Comparison of ENCODE assay signal across 18 cellular contexts in the genomic region with DNA sequence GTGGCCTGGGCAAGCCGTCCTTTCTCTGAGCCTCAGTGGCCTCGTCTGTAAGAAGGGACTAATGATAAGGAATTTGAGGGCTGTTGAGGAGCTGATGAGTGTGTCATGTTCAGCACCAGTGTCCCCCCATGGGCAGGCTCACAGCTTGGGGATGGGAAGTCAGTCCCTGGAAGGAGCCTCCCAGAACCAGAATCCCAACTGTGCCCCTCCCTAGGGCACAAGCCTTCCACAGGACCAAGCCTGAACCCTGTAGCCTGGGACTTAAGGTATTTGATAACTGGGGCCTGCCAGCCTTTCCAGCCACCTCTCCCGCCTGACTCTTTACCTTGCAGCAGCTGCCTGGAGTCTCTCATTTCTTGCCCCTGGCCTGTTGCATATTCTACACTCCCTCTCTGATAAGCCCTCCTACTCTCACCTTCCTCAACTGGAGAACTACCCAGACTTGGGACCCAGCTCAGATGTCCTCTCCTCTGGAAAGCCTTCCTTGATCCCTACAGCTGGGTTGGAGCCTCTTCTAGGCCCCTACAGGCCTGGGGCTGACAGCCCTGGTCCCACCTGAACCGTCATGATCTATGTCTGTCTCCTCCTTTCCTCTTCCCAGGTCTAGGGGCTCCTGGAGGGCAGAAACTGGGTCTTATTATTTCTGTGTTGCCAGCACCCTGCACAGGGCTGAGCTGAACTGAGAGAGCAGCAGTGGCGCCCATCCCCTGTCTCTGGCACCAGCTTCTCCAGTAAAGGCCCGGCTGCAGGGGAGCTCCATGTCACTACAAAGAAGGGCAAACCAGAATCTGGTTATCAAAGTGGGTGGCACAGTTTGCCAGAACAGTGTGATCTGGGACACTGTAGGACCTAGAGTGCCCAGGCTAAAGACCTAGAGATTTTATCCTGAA. TPM values are rescaled to one million over a fixed set of nuclear protein-coding genes. Genes with fewer than 3 reads are reported as not detected.
DNase-seq lines count a peak whose midpoint lies in the region; ATAC-seq lines count a peak whose summit lies in the region.
"Had no signal": no experiment of that assay in that cellular context is flagged by ENCODE, and none has a peak within 500 bp of the region (broad histone marks: within the 10 kb centered on the region; RNA-seq: fewer than 3 reads in every experiment).

No MANE protein-coding gene starts in this region.

- no peak for DNase-seq in activated naive CD8-positive, alpha-beta T cell treated with anti-CD3 and anti-CD28 coated beads for 36 hours
- no peak for DNase-seq in stimulated activated effector memory CD8-positive, alpha-beta T cell treated with anti-CD3 and anti-CD28 coated beads, Interleukin-12 subunit alpha, Interleukin-12 subunit beta, amount 100 ng/mL, for 72 hours (ENCODE audit: low spot score in 2 of 2)
- DNase-seq in activated effector memory CD4-positive, alpha-beta T cell treated with Interleukin-2 at 50 U/mL for 16 hours: no peak
- DNase-seq in pons (ENCODE audit: low spot score) (no peak), NCI-H1436 treated with DMSO at 0.1 percent for 48 hours (lab: John Stamatoyannopoulos, UW) (no peak)
- DNase-seq: activated CD4-positive, alpha-beta T cell treated with anti-CD3 and anti-CD28 coated beads, Interleukin-2, amount 50 U/mL, for 4 hours; activated effector memory CD4-positive, alpha-beta T cell treated with anti-CD3 and anti-CD28 coated beads, Interleukin-2, amount 50 U/mL, for 16 hours; DMS153; NCI-H1105; NCI-H526 treated with DMSO at 0.1 percent for 48 hours; upper lobe of left lung had no signal

- no peak overlapping the region for H3K27ac Mint-ChIP-seq in activated naive CD8-positive, alpha-beta T cell
- no peak overlapping the region for H3K27ac Mint-ChIP-seq in activated naive CD8-positive, alpha-beta T cell treated with anti-CD3 and anti-CD28 coated beads for 36 hours
- H3K27ac Mint-ChIP-seq in activated T-helper 17 cell treated with anti-CD3 and anti-CD28 coated beads, Interleukin-2, amount 50 U/mL, for 72 hours: no peak overlapping the region
- no peak overlapping the region for H3K27ac Mint-ChIP-seq in stimulated activated effector memory CD8-positive, alpha-beta T cell treated with anti-CD3 and anti-CD28 coated beads, Interleukin-12 subunit alpha, Interleukin-12 subunit beta, amount 100 ng/mL, for 72 hours

- H3K27me3 Mint-ChIP-seq in activated naive CD8-positive, alpha-beta T cell: peaks cover 20% of the 10 kb centered on the region
- peaks cover 36% of the 10 kb centered on the region for H3K27me3 Mint-ChIP-seq in activated naive CD8-positive, alpha-beta T cell treated with anti-CD3 and anti-CD28 coated beads for 36 hours
- H3K27me3 Mint-ChIP-seq in activated T-helper 17 cell treated with anti-CD3 and anti-CD28 coated beads, Interleukin-2, amount 50 U/mL, for 72 hours: peaks cover 20% of the 10 kb centered on the region

- no peaks in the 10 kb centered on the region for H3K9me3 ChIP-seq in mucosa of rectum (ENCODE audit: control insufficient read depth in 2 of 2, low read length in 2 of 2)
- H3K9me3 ChIP-seq: pancreas, upper lobe of left lung had no signal

- peak overlapping the region in 1 of 2 donors; percentile 47 for H3K9ac ChIP-seq in mucosa of rectum (ENCODE audit: low read depth in 1 of 2, low read length in 2 of 2)

- no peaks in the 10 kb centered on the region for H3K36me3 ChIP-seq in mucosa of rectum (ENCODE audit: control insufficient read depth in 2 of 2, insufficient read depth in 2 of 2, low read length in 2 of 2)
- H3K36me3 ChIP-seq: cardiac muscle cell, pancreas, upper lobe of left lung had no signal

- H3K9me3 Mint-ChIP-seq in activated naive CD8-positive, alpha-beta T cell (ENCODE audit: low read depth): no peaks in the 10 kb centered on the region
- no peaks in the 10 kb centered on the region for H3K9me3 Mint-ChIP-seq in activated naive CD8-positive, alpha-beta T cell treated with anti-CD3 and anti-CD28 coated beads for 36 hours
- H3K9me3 Mint-ChIP-seq in activated T-helper 17 cell treated with anti-CD3 and anti-CD28 coated beads, Interleukin-2, amount 50 U/mL, for 72 hours: no peaks in the 10 kb centered on the region
- no peaks in the 10 kb centered on the region for H3K9me3 Mint-ChIP-seq in stimulated activated effector memory CD8-positive, alpha-beta T cell treated with anti-CD3 and anti-CD28 coated beads, Interleukin-12 subunit alpha, Interleukin-12 subunit beta, amount 100 ng/mL, for 72 hours

- peak overlapping the region; percentile 60 for H3K4me3 Mint-ChIP-seq in activated naive CD8-positive, alpha-beta T cell
- H3K4me3 Mint-ChIP-seq in activated naive CD8-positive, alpha-beta T cell treated with anti-CD3 and anti-CD28 coated beads for 36 hours: no peak overlapping the region
- H3K4me3 Mint-ChIP-seq in activated T-helper 17 cell treated with anti-CD3 and anti-CD28 coated beads, Interleukin-2, amount 50 U/mL, for 72 hours: peak overlapping the region; percentile 44
- H3K4me3 Mint-ChIP-seq in stimulated activated effector memory CD8-positive, alpha-beta T cell treated with anti-CD3 and anti-CD28 coated beads, Interleukin-12 subunit alpha, Interleukin-12 subunit beta, amount 100 ng/mL, for 72 hours: peak overlapping the region; percentile 48

- peak overlapping the region; percentile 25 to 76 for H3K4me3 ChIP-seq in mucosa of rectum (ENCODE audit: low read length in 2 of 2)
- H3K4me3 ChIP-seq: cardiac muscle cell had no signal

- H3K4me1 Mint-ChIP-seq in activated naive CD8-positive, alpha-beta T cell (ENCODE audit: low read depth): peaks cover 5% of the 10 kb centered on the region
- H3K4me1 Mint-ChIP-seq in activated naive CD8-positive, alpha-beta T cell treated with anti-CD3 and anti-CD28 coated beads for 36 hours: peaks cover 2% of the 10 kb centered on the region
- no peaks in the 10 kb centered on the region for H3K4me1 Mint-ChIP-seq in activated T-helper 17 cell treated with anti-CD3 and anti-CD28 coated beads, Interleukin-2, amount 50 U/mL, for 72 hours
- peaks cover 13% of the 10 kb centered on the region for H3K4me1 Mint-ChIP-seq in stimulated activated effector memory CD8-positive, alpha-beta T cell treated with anti-CD3 and anti-CD28 coated beads, Interleukin-12 subunit alpha, Interleukin-12 subunit beta, amount 100 ng/mL, for 72 hours

- peaks cover 12 to 15% of the 10 kb centered on the region in 2 donors for H3K4me1 ChIP-seq in mucosa of rectum (ENCODE audit: control insufficient read depth in 2 of 2, insufficient read depth in 2 of 2, low read length in 2 of 2)

- no peaks in the 10 kb centered on the region for H3K27me3 ChIP-seq in mucosa of rectum (ENCODE audit: control insufficient read depth in 2 of 2, insufficient read depth in 2 of 2, low read length in 2 of 2)
- H3K27me3 ChIP-seq: pancreas, upper lobe of left lung had no signal

- ATAC-seq in activated T-helper 17 cell treated with anti-CD3 and anti-CD28 coated beads, Interleukin-2, amount 50 U/mL, for 72 hours (replicated peaks): no peak
- ATAC-seq in stimulated activated effector memory CD8-positive, alpha-beta T cell treated with anti-CD3 and anti-CD28 coated beads, Interleukin-12 subunit alpha, Interleukin-12 subunit beta, amount 100 ng/mL, for 72 hours: no peak
- ATAC-seq: pancreas had no signal

- no peak overlapping the region for H3K27ac ChIP-seq in mucosa of rectum (ENCODE audit: low read depth in 2 of 2, low read length in 2 of 2)
- H3K27ac ChIP-seq: cardiac muscle cell, epithelial cell of prostate, pancreas had no signal

- no peaks in the 10 kb centered on the region for H3K36me3 Mint-ChIP-seq in activated naive CD8-positive, alpha-beta T cell
- no peaks in the 10 kb centered on the region for H3K36me3 Mint-ChIP-seq in activated naive CD8-positive, alpha-beta T cell treated with anti-CD3 and anti-CD28 coated beads for 36 hours
- no peaks in the 10 kb centered on the region for H3K36me3 Mint-ChIP-seq in activated T-helper 17 cell treated with anti-CD3 and anti-CD28 coated beads, Interleukin-2, amount 50 U/mL, for 72 hours (ENCODE audit: low read depth)
- no peaks in the 10 kb centered on the region for H3K36me3 Mint-ChIP-seq in stimulated activated effector memory CD8-positive, alpha-beta T cell treated with anti-CD3 and anti-CD28 coated beads, Interleukin-12 subunit alpha, Interleukin-12 subunit beta, amount 100 ng/mL, for 72 hours

RNA-seq across cellular contexts. Expression of a gene that starts 1.6 kb away (rescaled TPM):
- total RNA-seq in activated naive CD8-positive, alpha-beta T cell treated with anti-CD3 and anti-CD28 coated beads for 36 hours: not detected
- not detected for total RNA-seq in activated T-helper 17 cell treated with anti-CD3 and anti-CD28 coated beads, Interleukin-2, amount 50 U/mL, for 72 hours

RNA-seq across cellular contexts. Expression of a gene that starts 52.5 kb away (rescaled TPM):
- total RNA-seq in activated naive CD8-positive, alpha-beta T cell treated with anti-CD3 and anti-CD28 coated beads for 36 hours: not detected
- total RNA-seq in activated T-helper 17 cell treated with anti-CD3 and anti-CD28 coated beads, Interleukin-2, amount 50 U/mL, for 72 hours: not detected
- total RNA-seq: T-helper 2 cell treated with Interferon-gamma antibody and Interleukin-4, amounts not matched to agents 100 ng/mL and 5 ng/mL, for 36 hours had no signal
